ENCODE assay signal across 20 cellular contexts in genomic region chr16:54048994-54049929, GRCh38.
DNase-seq lines count a peak whose midpoint lies in the region; ATAC-seq and TF ChIP-seq lines count a peak whose summit lies in the region.
"Had no signal": no experiment of that assay in that cellular context is flagged by ENCODE, and none has a peak within 500 bp of the region (broad histone marks: within the 10 kb centered on the region; RNA-seq: fewer than 3 reads in every experiment).

No MANE protein-coding gene starts in this region.

- H3K9ac ChIP-seq in Loucy (ENCODE audit: low read depth, low read length, poor library complexity, severe bottlenecking): peak overlapping the region; percentile 78
- no peak overlapping the region for H3K9ac ChIP-seq in SK-N-SH
- H3K9ac ChIP-seq: BLaER1 had no signal

- CTCF ChIA-PET in SK-N-SH (lab: Yijun Ruan, JAX): interaction anchor here (0.6 kb wide), 1 partner anchor 1245 kb away, joined by 3 read pairs; no protein-coding TSS in a partner anchor

- no peak for TF ChIP-seq CTCF in Loucy (conservative IDR thresholded peaks at IDR 0.05; ENCODE audit: low read length)
- TF ChIP-seq CTCF in SK-N-SH (IDR thresholded peaks at IDR 0.05): no peak
- no peak for TF ChIP-seq CTCF in left lung (IDR thresholded peaks at IDR 0.05)
- no peak for TF ChIP-seq CTCF in tibial artery (IDR thresholded peaks at IDR 0.05)
- no peak for TF ChIP-seq CTCF in psoas muscle (IDR thresholded peaks at IDR 0.05)

- H3K4me1 Mint-ChIP-seq in memory B cell: no peaks in the 10 kb centered on the region
- H3K4me1 Mint-ChIP-seq: activated CD8-positive, alpha-beta memory T cell treated with anti-CD3 and anti-CD28 coated beads, Interleukin-2, amount 10 ng/mL, durations not matched to agents 7 days and 5 days had no signal

- no peaks in the 10 kb centered on the region for H3K9me3 ChIP-seq in Loucy (ENCODE audit: insufficient read depth, low read depth, low read length)
- no peaks in the 10 kb centered on the region for H3K9me3 ChIP-seq in SK-N-SH
- H3K9me3 ChIP-seq in left lung: no peaks in the 10 kb centered on the region
- H3K9me3 ChIP-seq in tibial artery: no peaks in the 10 kb centered on the region
- H3K9me3 ChIP-seq in psoas muscle: no peaks in the 10 kb centered on the region
- H3K9me3 ChIP-seq: ascending aorta, BLaER1, ovary, thyroid gland had no signal

- peak in 1 of 2 experiments; percentile 50; a peak in 1 of 4 replicates for TF ChIP-seq EP300 in SK-N-SH (IDR thresholded peaks at IDR 0.05; ENCODE audit: borderline replicate concordance in 1 of 2, low read depth in 1 of 2, low read length in 1 of 2)

- peak overlapping the region; percentile 28 for H3K27ac Mint-ChIP-seq in memory B cell
- H3K27ac Mint-ChIP-seq: activated CD8-positive, alpha-beta memory T cell treated with anti-CD3 and anti-CD28 coated beads, Interleukin-2, amount 10 ng/mL, durations not matched to agents 7 days and 5 days had no signal

- peak; percentile 29 for DNase-seq in H7
- peak; percentile 44 for DNase-seq in SK-N-SH
- DNase-seq in memory B cell (ENCODE audit: low spot score in 2 of 2): no peak
- DNase-seq in left lung: no peak
- DNase-seq in tibial artery: no peak
- DNase-seq in effector CD8-positive, alpha-beta T cell (lab: John Stamatoyannopoulos, UW): no peak
- DNase-seq in psoas muscle: no peak
- DNase-seq: activated CD8-positive, alpha-beta memory T cell treated with anti-CD3 and anti-CD28 coated beads, Interleukin-2, amount 10 ng/mL, durations not matched to agents 7 days and 5 days; activated gamma-delta T cell; glutamatergic neuron; NCI-H1694 treated with DMSO at 0.1 percent for 48 hours; ovary; thyroid gland had no signal

- no peak for ATAC-seq in memory B cell (ENCODE audit: low read depth)
- no peak for ATAC-seq in left lung
- ATAC-seq in psoas muscle: no peak
- ATAC-seq: activated CD8-positive, alpha-beta memory T cell treated with anti-CD3 and anti-CD28 coated beads, Interleukin-2, amount 10 ng/mL, durations not matched to agents 7 days and 5 days; esophagus mucosa; K562 had no signal

- H3K27me3 Mint-ChIP-seq in memory B cell: no peaks in the 10 kb centered on the region
- H3K27me3 Mint-ChIP-seq: activated CD8-positive, alpha-beta memory T cell treated with anti-CD3 and anti-CD28 coated beads, Interleukin-2, amount 10 ng/mL, durations not matched to agents 7 days and 5 days had no signal

- H2AFZ ChIP-seq in Loucy (ENCODE audit: low read length): peak overlapping the region; percentile 19; the same call in 1 of the 2 replicates
- H2AFZ ChIP-seq in SK-N-SH (ENCODE audit: low read depth): no peak overlapping the region

- no peaks in the 10 kb centered on the region for H4K20me1 ChIP-seq in Loucy (ENCODE audit: insufficient read depth, low read length, poor library complexity, severe bottlenecking)
- no peaks in the 10 kb centered on the region for H4K20me1 ChIP-seq in SK-N-SH (ENCODE audit: insufficient read depth)
- H4K20me1 ChIP-seq: BLaER1 had no signal

- H3K79me2 ChIP-seq in Loucy (ENCODE audit: insufficient read depth, low read length) (peaks cover 3% of the 10 kb centered on the region; the same call in 1 of the 2 replicates), SK-N-SH (ENCODE audit: insufficient read depth) (no peaks in the 10 kb centered on the region)

- intact Hi-C loops in left lung (cut with DNase I): no loop called here
- intact Hi-C loops in tibial artery (cut with DNase I; ENCODE audit: low total_unique reads): no loop called here
- intact Hi-C loops in psoas muscle (cut with DNase I): no loop called here

- H3F3A ChIP-seq in Loucy (ENCODE audit: low read depth) (peaks cover 36% of the 10 kb centered on the region), SK-N-SH (replicated peaks; ENCODE audit: insufficient read depth) (peaks cover 4% of the 10 kb centered on the region)

- TF ChIP-seq RAD21 in SK-N-SH (IDR thresholded peaks at IDR 0.05; ENCODE audit: low read length): no peak

- no peak overlapping the region for H3K4me3 ChIP-seq in H7 (ENCODE audit: insufficient read depth, low read depth, low read length)
- no peak overlapping the region for H3K4me3 ChIP-seq in Loucy (ENCODE audit: low read length, poor library complexity, severe bottlenecking)
- H3K4me3 ChIP-seq in SK-N-SH (ENCODE audit: low read depth in 2 of 2, low read length in 1 of 2): no peak overlapping the region
- no peak overlapping the region for H3K4me3 ChIP-seq in left lung
- H3K4me3 ChIP-seq in tibial artery: no peak overlapping the region
- H3K4me3 ChIP-seq in psoas muscle: no peak overlapping the region
- H3K4me3 ChIP-seq: ascending aorta, BLaER1, coronary artery, K562, ovary, skin epidermis, thyroid gland had no signal

- H3K9me2 ChIP-seq in Loucy (replicated peaks; ENCODE audit: low read depth, low read length) (no peaks in the 10 kb centered on the region), SK-N-SH (no peaks in the 10 kb centered on the region)

- no peaks in the 10 kb centered on the region for H3K36me3 ChIP-seq in H7 (replicated peaks; ENCODE audit: control insufficient read depth, insufficient read depth, low read length)
- no peaks in the 10 kb centered on the region for H3K36me3 ChIP-seq in Loucy (ENCODE audit: insufficient read depth, low read length)
- H3K36me3 ChIP-seq in SK-N-SH (replicated peaks in 1 of 2; ENCODE audit: control insufficient read depth in 1 of 2, insufficient read depth in 2 of 2, low read length in 1 of 2): no peaks in the 10 kb centered on the region
- no peaks in the 10 kb centered on the region for H3K36me3 ChIP-seq in left lung
- peaks cover 0 to 4% (median 0%) of the 10 kb centered on the region in 3 donors for H3K36me3 ChIP-seq in tibial artery
- H3K36me3 ChIP-seq in psoas muscle (ENCODE audit: insufficient read depth in 1 of 2, low read depth in 1 of 2): no peaks in the 10 kb centered on the region
- H3K36me3 ChIP-seq: BLaER1, ovary, thyroid gland had no signal

- H3K27ac ChIP-seq in SK-N-SH (ENCODE audit: low read depth in 2 of 2, low read length in 1 of 2) (peak overlapping the region in 1 of 2 experiments; percentile 67; a peak in 2 of 4 replicates), left lung (no peak overlapping the region), tibial artery (no peak overlapping the region), psoas muscle (no peak overlapping the region)
- H3K27ac ChIP-seq: ascending aorta, BLaER1, coronary artery, ovary, skin epidermis, thyroid gland had no signal

- no peaks in the 10 kb centered on the region for H3K9me3 Mint-ChIP-seq in memory B cell

- no peak overlapping the region for H3K4me3 Mint-ChIP-seq in memory B cell
- H3K4me3 Mint-ChIP-seq: activated CD8-positive, alpha-beta memory T cell treated with anti-CD3 and anti-CD28 coated beads, Interleukin-2, amount 10 ng/mL, durations not matched to agents 7 days and 5 days had no signal

- H3K27me3 ChIP-seq in H7 (ENCODE audit: control insufficient read depth, insufficient read depth, low read length) (peaks cover under 1% of the 10 kb centered on the region; the same call in 1 of the 2 replicates), Loucy (ENCODE audit: insufficient read depth, low read length, poor library complexity, severe bottlenecking) (no peaks in the 10 kb centered on the region), SK-N-SH (ENCODE audit: insufficient read depth) (no peaks in the 10 kb centered on the region), left lung (no peaks in the 10 kb centered on the region), tibial artery (no peaks in the 10 kb centered on the region), psoas muscle (ENCODE audit: insufficient read depth in 3 of 3, low read length in 2 of 3) (no peaks in the 10 kb centered on the region)
- H3K27me3 ChIP-seq: ascending aorta, BLaER1, ovary, thyroid gland had no signal

- H3K4me1 ChIP-seq in Loucy (ENCODE audit: insufficient read depth, low read length, poor library complexity, severe bottlenecking) (peaks cover 61% of the 10 kb centered on the region), SK-N-SH (ENCODE audit: control insufficient read depth in 1 of 2, insufficient read depth in 2 of 2, low read depth in 1 of 2, low read length in 1 of 2) (peaks cover 4 to 25% of the 10 kb centered on the region in 2 experiments; a peak in 3 of 4 replicates), left lung (no peaks in the 10 kb centered on the region), tibial artery (peaks cover 0 to 6% (median 0%) of the 10 kb centered on the region in 4 donors), psoas muscle (no peaks in the 10 kb centered on the region)
- H3K4me1 ChIP-seq: ascending aorta, BLaER1, thyroid gland had no signal

- POLR2A ChIA-PET in SK-N-SH (lab: Yijun Ruan, JAX): no interaction called here

- H3K36me3 Mint-ChIP-seq in memory B cell: peaks cover 2% of the 10 kb centered on the region
- H3K36me3 Mint-ChIP-seq: activated CD8-positive, alpha-beta memory T cell treated with anti-CD3 and anti-CD28 coated beads, Interleukin-2, amount 10 ng/mL, durations not matched to agents 7 days and 5 days had no signal

- H3K4me2 ChIP-seq in Loucy (ENCODE audit: low read depth, low read length, poor library complexity, severe bottlenecking) (peak overlapping the region; percentile 71), SK-N-SH (no peak overlapping the region)
- H3K4me2 ChIP-seq: BLaER1 had no signal

- WGBS in SK-N-SH (ENCODE audit: low lambda C conversion rate): 74% methylated on average over 9 of the region's 10 CpGs
- 78 to 82% (median 79%) methylated on average over 10 of the region's 10 CpGs for WGBS in psoas muscle, 3 donors

TF ChIP-seq in SK-N-SH, 30 proteins besides CTCF, POLR2A, EP300 and RAD21:
- TF ChIP-seq ELF1 (IDR thresholded peaks at IDR 0.05): no peak
- TF ChIP-seq GABPA (IDR thresholded peaks at IDR 0.05; ENCODE audit: low read depth): no peak
- no peak for TF ChIP-seq CHD2 (IDR thresholded peaks at IDR 0.05; ENCODE audit: low read length, partially characterized antibody)
- no peak for TF ChIP-seq EZH2phosphoT487 (IDR thresholded peaks at IDR 0.05; ENCODE audit: borderline replicate concordance, low read depth)
- peak; percentile 79 for TF ChIP-seq GATA2 (CRISPR knock-in tag; IDR thresholded peaks at IDR 0.05)
- TF ChIP-seq FOXJ3 (CRISPR knock-in tag; IDR thresholded peaks at IDR 0.05): 0 out of 2 replicates have a peak, but pooled peaks have one; percentile 15
- TF ChIP-seq NRF1 (IDR thresholded peaks at IDR 0.05; ENCODE audit: low read depth, low read length): no peak
TF ChIP-seq in SK-N-SH: peak in this region for 2.

Comparison
In these comparisons a context has a peak if more than half of its experiments do, and no peak if none do; other contexts are left out.
1. DNase-seq: peak in H7 (single experiment) and SK-N-SH (single experiment); none in memory B cell (0 of 2), left lung (0 of 2), tibial artery (0 of 2), effector CD8-positive, alpha-beta T cell (single experiment) and psoas muscle (0 of 2).